Comparison of ENCODE assay signal across 1 cellular context in the genomic region with DNA sequence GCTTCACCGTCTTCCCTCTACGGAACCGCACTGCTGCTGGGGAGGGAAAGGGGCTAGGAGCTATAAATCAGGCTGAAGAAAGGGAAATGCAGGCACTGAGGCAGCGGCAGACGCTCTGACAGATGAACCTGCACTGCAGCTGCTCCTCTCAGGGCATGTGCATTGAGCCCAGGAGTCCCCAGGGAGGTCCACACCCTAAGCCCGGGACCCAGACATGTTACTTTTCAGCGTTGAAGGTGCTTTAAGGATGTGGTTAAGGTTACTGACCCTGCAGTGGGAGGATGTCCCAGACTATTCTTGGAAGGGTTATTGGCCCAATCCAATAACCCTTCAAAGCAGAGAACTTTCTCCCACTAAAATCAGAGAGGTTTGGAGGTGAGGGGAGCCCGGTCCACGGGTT.
TF ChIP-seq lines count a peak whose summit lies in the region.

No MANE protein-coding gene starts in this region.

TF ChIP-seq in GM12878, 131 proteins besides CTCF, POLR2A, EP300 and RAD21 (continued from another document):
- TF ChIP-seq TCF12 (IDR thresholded peaks at IDR 0.05; ENCODE audit: low read depth, low read length) (peak; percentile 74), ZSCAN29 (IDR thresholded peaks at IDR 0.05) (no peak), CBFB (IDR thresholded peaks at IDR 0.05; ENCODE audit: low read depth) (no peak; the same call in 1 of the 2 replicates), NFIC (IDR thresholded peaks at IDR 0.05; ENCODE audit: low read depth, low read length) (peak; percentile 39; the same call in 1 of the 2 replicates), JUND (IDR thresholded peaks at IDR 0.05; ENCODE audit: low read depth, low read length) (no peak), NR2F1 (conservative IDR thresholded peaks at IDR 0.05) (peak; percentile 86), RUNX3 (IDR thresholded peaks at IDR 0.05; ENCODE audit: low read length) (peak; percentile 82), EED (IDR thresholded peaks at IDR 0.05; ENCODE audit: low read depth) (0 out of 2 replicates have a peak, but pooled peaks have one; percentile 39), RCOR1 (conservative IDR thresholded peaks at IDR 0.05; ENCODE audit: low read depth, low read length) (no peak), ESRRA (IDR thresholded peaks at IDR 0.05; ENCODE audit: low read length) (no peak), MYB (IDR thresholded peaks at IDR 0.05; ENCODE audit: borderline replicate concordance, low read depth, low read length) (no peak), CHD1 (IDR thresholded peaks at IDR 0.05; ENCODE audit: low read depth, low read length) (no peak), TAF1 (IDR thresholded peaks at IDR 0.05; ENCODE audit: borderline replicate concordance, low read depth, low read length) (no peak), DPF2 (IDR thresholded peaks at IDR 0.05) (0 out of 2 replicates have a peak, but pooled peaks have one; percentile 23), CBX5 (IDR thresholded peaks at IDR 0.05; ENCODE audit: low read depth) (no peak), BHLHE40 (IDR thresholded peaks at IDR 0.05; ENCODE audit: borderline replicate concordance in 1 of 2, low read depth in 2 of 2, low read length in 1 of 2) (peak; percentile 22 to 46; a peak in 2 of 4 replicates), EZH2 (IDR thresholded peaks at IDR 0.05; ENCODE audit: borderline replicate concordance, control insufficient read depth, low read depth, low read length) (no peak), FOXK2 (IDR thresholded peaks at IDR 0.05) (no peak), GABPA (IDR thresholded peaks at IDR 0.05; ENCODE audit: low read depth) (0 out of 2 replicates have a peak, but pooled peaks have one; percentile 10)
- TF ChIP-seq, protein P1, sequence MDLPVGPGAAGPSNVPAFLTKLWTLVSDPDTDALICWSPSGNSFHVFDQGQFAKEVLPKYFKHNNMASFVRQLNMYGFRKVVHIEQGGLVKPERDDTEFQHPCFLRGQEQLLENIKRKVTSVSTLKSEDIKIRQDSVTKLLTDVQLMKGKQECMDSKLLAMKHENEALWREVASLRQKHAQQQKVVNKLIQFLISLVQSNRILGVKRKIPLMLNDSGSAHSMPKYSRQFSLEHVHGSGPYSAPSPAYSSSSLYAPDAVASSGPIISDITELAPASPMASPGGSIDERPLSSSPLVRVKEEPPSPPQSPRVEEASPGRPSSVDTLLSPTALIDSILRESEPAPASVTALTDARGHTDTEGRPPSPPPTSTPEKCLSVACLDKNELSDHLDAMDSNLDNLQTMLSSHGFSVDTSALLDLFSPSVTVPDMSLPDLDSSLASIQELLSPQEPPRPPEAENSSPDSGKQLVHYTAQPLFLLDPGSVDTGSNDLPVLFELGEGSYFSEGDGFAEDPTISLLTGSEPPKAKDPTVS (IDR thresholded peaks at IDR 0.05; ENCODE audit: low read depth, low read length) = no peak
